ENCODE assay signal across 23 cellular contexts in the genomic region with DNA sequence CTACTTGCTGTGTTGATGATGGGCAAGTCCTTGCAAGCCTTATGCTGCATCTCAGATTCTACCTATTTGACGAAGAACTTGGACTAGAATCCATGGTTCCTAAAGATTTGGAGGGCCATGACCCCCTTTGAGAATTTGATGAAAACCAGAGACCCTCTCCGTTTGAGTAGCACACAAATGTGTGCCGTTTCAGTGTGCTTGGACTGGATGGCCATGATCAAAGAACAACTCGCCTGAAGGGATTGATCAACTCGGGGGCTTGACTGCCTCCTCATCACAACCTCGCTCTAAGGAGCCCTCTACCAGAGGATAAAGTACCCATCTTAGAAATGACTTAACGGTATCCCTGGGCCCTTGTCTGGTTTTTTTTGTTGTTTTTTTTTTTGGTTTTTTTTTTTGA.
"Had no signal": no experiment of that assay in that cellular context is flagged by ENCODE, and none has a peak within 500 bp of the region (broad histone marks: within the 10 kb centered on the region; RNA-seq: fewer than 3 reads in every experiment).

No MANE protein-coding gene starts in this region.

- ATAC-seq: activated CD4-positive, CD25-positive, alpha-beta regulatory T cell treated with anti-CD3 and anti-CD28 coated beads, Interleukin-2, amount 50 U/mL, for 24 hours; activated CD8-positive, alpha-beta T cell treated with anti-CD3 and anti-CD28 coated beads for 36 hours; T-cell had no signal

- H3K36me3 ChIP-seq: breast epithelium had no signal

- DNase-seq: activated CD4-positive, alpha-beta T cell treated with anti-CD3 and anti-CD28 coated beads for 4 hours; activated CD8-positive, alpha-beta memory T cell treated with anti-CD3 and anti-CD28 coated beads, Interleukin-2, amount 50 U/mL, for 4 hours; activated CD8-positive, alpha-beta T cell treated with anti-CD3 and anti-CD28 coated beads for 36 hours; activated effector memory CD4-positive, alpha-beta T cell treated with Interleukin-2 at 50 U/mL for 16 hours; activated naive CD4-positive, alpha-beta T cell; activated T-cell treated with anti-CD3 and anti-CD28 coated beads, Interleukin-2, amount 50 U/mL, for 1 hour; aorta; central memory CD4-positive, alpha-beta T cell; MM.1S; NCI-H1105 treated with DMSO at 0.1 percent for 48 hours; NCI-H1436 treated with DMSO at 0.1 percent for 48 hours; NCI-H187; NCI-H2081 treated with DMSO at 0.1 percent for 48 hours; NCI-H446; NCI-H524; PC-9; SHP77 treated with DMSO at 0.1 percent for 48 hours; T-cell; WERI-Rb-1 had no signal

- H3K4me3 Mint-ChIP-seq: activated CD8-positive, alpha-beta T cell treated with anti-CD3 and anti-CD28 coated beads for 36 hours; activated naive CD4-positive, alpha-beta T cell treated with anti-CD3 and anti-CD28 coated beads, Interleukin-2, amount 50 U/mL, for 24 hours; activated T-helper 1 cell treated with anti-CD3 and anti-CD28 coated beads, Interleukin-12 subunit alpha, Interleukin-12 subunit beta, Interleukin-2, Interleukin-4 antibody, amounts not matched to agents 30 ng/mL and 10 ng/mL and 1 ng/mL, durations not matched to agents 14 hours and 24 hours and 36 hours; T-cell had no signal

- H3K27me3 Mint-ChIP-seq: activated CD8-positive, alpha-beta T cell treated with anti-CD3 and anti-CD28 coated beads for 36 hours; activated naive CD4-positive, alpha-beta T cell treated with anti-CD3 and anti-CD28 coated beads, Interleukin-2, amount 50 U/mL, for 24 hours; T-cell had no signal

- H3K4me2 ChIP-seq: PC-9 had no signal

- H3K9me3 Mint-ChIP-seq: activated CD8-positive, alpha-beta T cell treated with anti-CD3 and anti-CD28 coated beads for 36 hours; activated naive CD4-positive, alpha-beta T cell treated with anti-CD3 and anti-CD28 coated beads, Interleukin-2, amount 50 U/mL, for 24 hours; activated T-helper 1 cell treated with anti-CD3 and anti-CD28 coated beads, Interleukin-12 subunit alpha, Interleukin-12 subunit beta, Interleukin-2, Interleukin-4 antibody, amounts not matched to agents 30 ng/mL and 10 ng/mL and 1 ng/mL, durations not matched to agents 14 hours and 24 hours and 36 hours; T-cell had no signal

- H3K4me3 ChIP-seq: breast epithelium, PC-9 had no signal

- H3K27ac ChIP-seq: breast epithelium, PC-9, WERI-Rb-1 had no signal

- H3K27me3 ChIP-seq: breast epithelium had no signal

- H2AFZ ChIP-seq: PC-9 had no signal

- H3K27ac Mint-ChIP-seq: activated CD8-positive, alpha-beta T cell treated with anti-CD3 and anti-CD28 coated beads for 36 hours; activated naive CD4-positive, alpha-beta T cell treated with anti-CD3 and anti-CD28 coated beads, Interleukin-2, amount 50 U/mL, for 24 hours; activated T-helper 1 cell treated with anti-CD3 and anti-CD28 coated beads, Interleukin-12 subunit alpha, Interleukin-12 subunit beta, Interleukin-2, Interleukin-4 antibody, amounts not matched to agents 30 ng/mL and 10 ng/mL and 1 ng/mL, durations not matched to agents 14 hours and 24 hours and 36 hours; T-cell had no signal

- H3K9me3 ChIP-seq: breast epithelium had no signal
